8 cellular contexts compared by ENCODE assay signal in genomic region chr5:53560028-53560427, GRCh38. TPM values are rescaled to one million over a fixed set of nuclear protein-coding genes. Genes with fewer than 3 reads are reported as not detected.
DNase-seq lines count a peak whose midpoint lies in the region; ATAC-seq and TF ChIP-seq lines count a peak whose summit lies in the region.

No MANE protein-coding gene starts in this region.

- no peaks in the 10 kb centered on the region for H3F3A ChIP-seq in Loucy (ENCODE audit: low read depth)

- no peak for DNase-seq in CD4-positive, alpha-beta T cell
- no peak for DNase-seq in naive thymus-derived CD8-positive, alpha-beta T cell
- no peak for DNase-seq in posterior cingulate gyrus
- DNase-seq in SHP77 treated with DMSO at 0.1 percent for 48 hours (lab: John Stamatoyannopoulos, UW), result no peak
- no peak for DNase-seq in DMS153 (lab: John Stamatoyannopoulos, UW)

- peaks cover 44% of the 10 kb centered on the region for H3K79me2 ChIP-seq in Loucy (ENCODE audit: insufficient read depth, low read length)

- peaks cover 13% of the 10 kb centered on the region for H3K36me3 Mint-ChIP-seq in CD4-positive, alpha-beta T cell (ENCODE audit: low read depth)
- H3K36me3 Mint-ChIP-seq in dendritic cell treated with granulocyte-macrophage colony-stimulating factor and Interleukin-4, amounts not matched to agents 40 ng/mL and 50 ng/mL, for 4 days (ENCODE audit: low read depth), result peaks cover 14% of the 10 kb centered on the region
- H3K36me3 Mint-ChIP-seq in naive thymus-derived CD8-positive, alpha-beta T cell, result peaks cover 0 to 10% (median 0%) of the 10 kb centered on the region in 3 donors

- H4K20me1 ChIP-seq in Loucy (ENCODE audit: insufficient read depth, low read length, poor library complexity, severe bottlenecking), result peaks cover 13% of the 10 kb centered on the region

- TF ChIP-seq CTCF in CD4-positive, alpha-beta T cell (IDR thresholded peaks at IDR 0.05), result no peak
- no peak for TF ChIP-seq CTCF in Loucy (conservative IDR thresholded peaks at IDR 0.05; ENCODE audit: low read length)

- H3K9me3 ChIP-seq in CD4-positive, alpha-beta T cell (ENCODE audit: control insufficient read depth, low read length), result no peaks in the 10 kb centered on the region
- peaks cover 6% of the 10 kb centered on the region; the same call in 1 of the 2 replicates for H3K9me3 ChIP-seq in Loucy (ENCODE audit: insufficient read depth, low read depth, low read length)

- H3K4me2 ChIP-seq in Loucy (ENCODE audit: low read depth, low read length, poor library complexity, severe bottlenecking), result peak overlapping the region; percentile 86

- H3K4me1 Mint-ChIP-seq in CD4-positive, alpha-beta T cell (ENCODE audit: low read depth), result peaks cover 50% of the 10 kb centered on the region
- H3K4me1 Mint-ChIP-seq in dendritic cell treated with granulocyte-macrophage colony-stimulating factor and Interleukin-4, amounts not matched to agents 40 ng/mL and 50 ng/mL, for 4 days (ENCODE audit: low read depth), result peaks cover 23% of the 10 kb centered on the region
- peaks cover 14 to 48% (median 42%) of the 10 kb centered on the region in 4 donors for H3K4me1 Mint-ChIP-seq in naive thymus-derived CD8-positive, alpha-beta T cell

- POLR2A ChIA-PET in CD4-positive, alpha-beta T cell (lab: Charles Lee), result interaction anchor here (1.0 to 1.8 kb wide), 2 partner anchors 13 to 16 kb away, joined by 3 to 4 read pairs; no protein-coding TSS in a partner anchor
- POLR2A ChIA-PET in naive thymus-derived CD8-positive, alpha-beta T cell (lab: Charles Lee), result interaction anchor here (0.6 kb wide), 1 partner anchor 26 kb away, joined by 4 read pairs; no protein-coding TSS in a partner anchor

- peaks cover 28% of the 10 kb centered on the region for H3K27me3 ChIP-seq in CD4-positive, alpha-beta T cell (ENCODE audit: control insufficient read depth, insufficient read depth, low read length)
- H3K27me3 ChIP-seq in Loucy (ENCODE audit: insufficient read depth, low read length, poor library complexity, severe bottlenecking), result no peaks in the 10 kb centered on the region

- H2AFZ ChIP-seq in Loucy (ENCODE audit: low read length), result peak overlapping the region; percentile 98

- peak; percentile 15 for ATAC-seq in CD4-positive, alpha-beta T cell (ENCODE audit: poor library complexity)
- ATAC-seq in GM21390 (IDR thresholded peaks at IDR 0.05; ENCODE audit: unreplicated experiment), result peak; percentile 15
- ATAC-seq in naive thymus-derived CD8-positive, alpha-beta T cell, result peak in 1 of 2 donors; percentile 23

- peaks cover 24% of the 10 kb centered on the region for H3K4me1 ChIP-seq in Loucy (ENCODE audit: insufficient read depth, low read length, poor library complexity, severe bottlenecking)

- peaks cover 34% of the 10 kb centered on the region for H3K27me3 Mint-ChIP-seq in CD4-positive, alpha-beta T cell
- peaks cover 6% of the 10 kb centered on the region for H3K27me3 Mint-ChIP-seq in dendritic cell treated with granulocyte-macrophage colony-stimulating factor and Interleukin-4, amounts not matched to agents 40 ng/mL and 50 ng/mL, for 4 days
- peaks cover 14 to 29% (median 18%) of the 10 kb centered on the region in 5 donors for H3K27me3 Mint-ChIP-seq in naive thymus-derived CD8-positive, alpha-beta T cell

- H3K27ac ChIP-seq in CD4-positive, alpha-beta T cell (ENCODE audit: low read depth, low read length), result no peak overlapping the region

- H3K9me3 Mint-ChIP-seq in CD4-positive, alpha-beta T cell, result peaks cover 5% of the 10 kb centered on the region
- H3K9me3 Mint-ChIP-seq in dendritic cell treated with granulocyte-macrophage colony-stimulating factor and Interleukin-4, amounts not matched to agents 40 ng/mL and 50 ng/mL, for 4 days, result no peaks in the 10 kb centered on the region
- H3K9me3 Mint-ChIP-seq in naive thymus-derived CD8-positive, alpha-beta T cell, result peaks cover 0 to 13% (median 0%) of the 10 kb centered on the region in 9 donors

- H3K36me3 ChIP-seq in Loucy (ENCODE audit: insufficient read depth, low read length), result no peaks in the 10 kb centered on the region

- no peaks in the 10 kb centered on the region for H3K9me2 ChIP-seq in Loucy (replicated peaks; ENCODE audit: low read depth, low read length)

- H3K27ac Mint-ChIP-seq in CD4-positive, alpha-beta T cell, result peak overlapping the region; percentile 96
- H3K27ac Mint-ChIP-seq in dendritic cell treated with granulocyte-macrophage colony-stimulating factor and Interleukin-4, amounts not matched to agents 40 ng/mL and 50 ng/mL, for 4 days, result peak overlapping the region; percentile 98
- H3K27ac Mint-ChIP-seq in naive thymus-derived CD8-positive, alpha-beta T cell, result peak overlapping the region; percentile 95 to 99 (median 98)

- H3K4me3 ChIP-seq in Loucy (ENCODE audit: low read length, poor library complexity, severe bottlenecking), result peak overlapping the region; percentile 80

- H3K4me3 Mint-ChIP-seq in CD4-positive, alpha-beta T cell, result peak overlapping the region; percentile 99
- peak overlapping the region; percentile 99 for H3K4me3 Mint-ChIP-seq in dendritic cell treated with granulocyte-macrophage colony-stimulating factor and Interleukin-4, amounts not matched to agents 40 ng/mL and 50 ng/mL, for 4 days
- peak overlapping the region; percentile 91 to 99 (median 98) for H3K4me3 Mint-ChIP-seq in naive thymus-derived CD8-positive, alpha-beta T cell

- intact Hi-C loops in CD4-positive, alpha-beta T cell (cut with DNase I, micrococcal nuclease), result loop anchor here in 1 of 2 experiments (5.0 to 10.0 kb wide), 2 partner anchors 448 to 755 kb away; partner anchors contain the start of gene ARL15
- intact Hi-C loops in dendritic cell treated with granulocyte-macrophage colony-stimulating factor and Interleukin-4, amounts not matched to agents 40 ng/mL and 50 ng/mL, for 4 days (cut with micrococcal nuclease), result no loop called here
- intact Hi-C loops in posterior cingulate gyrus (cut with DNase I), result loop anchor here (5.0 kb wide), 1 partner anchor 83 kb away; no protein-coding TSS in a partner anchor

- CTCF ChIA-PET in CD4-positive, alpha-beta T cell (lab: Charles Lee), result no interaction called here

- H3K9ac ChIP-seq in Loucy (ENCODE audit: low read depth, low read length, poor library complexity, severe bottlenecking), result peak overlapping the region; percentile 85

RNA-seq across cellular contexts. Expression of gene NDUFS4, which starts 0.4 kb away (rescaled TPM):
- 10 to 100 TPM; 25.0 to 25.1 TPM for total RNA-seq in CD4-positive, alpha-beta T cell
- total RNA-seq in naive thymus-derived CD8-positive, alpha-beta T cell, result 10 to 100 TPM; 30.6 to 33.8 TPM
- 100 to 1,000 TPM in 2 of 3 donors, 10 to 100 TPM in 1; 99.4 to 106 (median 103) TPM for polyA plus RNA-seq in naive thymus-derived CD8-positive, alpha-beta T cell
